Comparison of ENCODE assay signal across 1 cellular context in the genomic region with DNA sequence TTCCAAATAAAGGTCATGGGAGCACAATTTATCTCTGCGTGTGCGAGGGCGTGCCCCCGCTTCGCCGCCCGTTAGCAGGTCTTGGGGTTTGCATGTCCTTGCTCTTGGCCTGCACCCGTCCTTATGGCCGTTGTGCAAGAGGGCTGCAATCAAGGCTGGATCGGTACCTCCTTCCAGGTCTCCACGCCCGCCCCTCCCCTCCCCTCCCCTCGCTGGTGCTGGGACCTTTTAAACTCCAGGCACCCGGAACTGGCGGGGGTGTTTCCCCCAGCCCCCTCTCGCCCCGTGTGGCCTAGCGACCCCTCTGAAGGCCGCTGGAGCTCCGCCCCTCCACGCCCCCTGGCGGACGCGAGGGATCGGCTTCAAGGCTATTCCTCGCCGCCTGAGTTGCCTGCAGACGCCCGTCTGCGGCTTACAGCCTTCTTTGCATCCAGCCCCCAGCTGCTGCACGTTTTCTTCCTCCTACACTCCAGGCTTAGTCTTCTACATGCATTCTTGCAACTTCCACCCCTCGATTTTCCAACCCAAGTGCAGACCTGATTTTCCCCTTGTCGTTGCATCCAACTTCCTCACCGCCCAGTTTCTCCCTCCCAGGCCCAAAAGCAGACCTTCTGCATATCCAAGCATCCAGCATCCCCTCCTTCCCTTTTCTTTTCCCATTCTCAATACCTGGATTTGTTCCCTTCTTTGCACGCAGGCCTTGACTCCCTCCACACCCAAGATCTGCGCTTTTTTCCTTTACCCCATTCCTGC.
A peak's percentile ranks its signal among the peaks of the same experiment; 100 is the strongest.
TF ChIP-seq lines count a peak whose summit lies in the region.

No MANE protein-coding gene starts in this region.

TF ChIP-seq in HepG2, 621 proteins besides CTCF, POLR2A, EP300 and RAD21 (continued from another document and continues in another):
- TF ChIP-seq GMEB1 (CRISPR knock-in tag; IDR thresholded peaks at IDR 0.05; ENCODE audit: borderline replicate concordance) (0 out of 2 replicates have a peak, but pooled peaks have one; percentile 53), DPF2 (CRISPR knock-in tag; IDR thresholded peaks at IDR 0.05; ENCODE audit: borderline replicate concordance, low read depth) (peak; percentile 65), ZNF407 (CRISPR knock-in tag; IDR thresholded peaks at IDR 0.05; ENCODE audit: not compliant biosample characterization) (no peak), ZSCAN25 (CRISPR knock-in tag; IDR thresholded peaks at IDR 0.05) (peak; percentile 90), ZNF674 (CRISPR knock-in tag; IDR thresholded peaks at IDR 0.05; ENCODE audit: low read depth) (no peak), FOSL1 (CRISPR knock-in tag; IDR thresholded peaks at IDR 0.05; ENCODE audit: borderline replicate concordance) (peak; percentile 32; the same call in 1 of the 2 replicates), CAMTA2 (CRISPR knock-in tag; IDR thresholded peaks at IDR 0.05; ENCODE audit: borderline replicate concordance) (0 out of 2 replicates have a peak, but pooled peaks have one; percentile 52), ZNF615 (CRISPR knock-in tag; IDR thresholded peaks at IDR 0.05; ENCODE audit: borderline replicate concordance) (no peak), MXD4 (CRISPR knock-in tag; IDR thresholded peaks at IDR 0.05) (peak; percentile 69; the same call in 1 of the 2 replicates), POLR2G (IDR thresholded peaks at IDR 0.05; ENCODE audit: low read depth, low read length) (peak; percentile 64), ZNF629 (CRISPR knock-in tag; conservative IDR thresholded peaks at IDR 0.05) (peak; percentile 47), STAT5B (CRISPR knock-in tag; IDR thresholded peaks at IDR 0.05) (no peak), SP5 (CRISPR knock-in tag; IDR thresholded peaks at IDR 0.05; ENCODE audit: borderline replicate concordance, low read depth) (peak; percentile 96), ZNF761 (CRISPR knock-in tag; conservative IDR thresholded peaks at IDR 0.05) (peak; percentile 2; the same call in 1 of the 2 replicates), GLI4 (CRISPR knock-in tag; IDR thresholded peaks at IDR 0.05; ENCODE audit: borderline replicate concordance) (peak; percentile 26; the same call in 1 of the 2 replicates), CEBPG (CRISPR knock-in tag; IDR thresholded peaks at IDR 0.05) (peak; percentile 96), CREM (IDR thresholded peaks at IDR 0.05) (peak; percentile 76; the same call in 1 of the 2 replicates), CREM (CRISPR knock-in tag; IDR thresholded peaks at IDR 0.05) (no peak), AKAP8 (CRISPR knock-in tag; IDR thresholded peaks at IDR 0.05) (0 out of 2 replicates have a peak, but pooled peaks have one; percentile 63), NFKBIZ (CRISPR knock-in tag; IDR thresholded peaks at IDR 0.05) (peak; percentile 68; the same call in 1 of the 2 replicates), NRL (CRISPR knock-in tag; IDR thresholded peaks at IDR 0.05; ENCODE audit: borderline replicate concordance) (peak; percentile 32; the same call in 1 of the 2 replicates), ZNF441 (CRISPR knock-in tag; IDR thresholded peaks at IDR 0.05; ENCODE audit: borderline replicate concordance) (peak; percentile 51), MLLT10 (CRISPR knock-in tag; IDR thresholded peaks at IDR 0.05) (0 out of 2 replicates have a peak, but pooled peaks have one; percentile 36), NFYC (CRISPR knock-in tag; IDR thresholded peaks at IDR 0.05) (no peak; the same call in 1 of the 2 replicates), HIVEP1 (CRISPR knock-in tag; IDR thresholded peaks at IDR 0.05) (peak; percentile 88), RORA (CRISPR knock-in tag; IDR thresholded peaks at IDR 0.05) (no peak), NONO (IDR thresholded peaks at IDR 0.05) (no peak), NONO (CRISPR knock-in tag; conservative IDR thresholded peaks at IDR 0.05) (peak; percentile 98), ZNF703 (CRISPR knock-in tag; IDR thresholded peaks at IDR 0.05; ENCODE audit: borderline replicate concordance) (peak; percentile 86; the same call in 1 of the 2 replicates), ARNT2 (CRISPR knock-in tag; IDR thresholded peaks at IDR 0.05; ENCODE audit: low read depth) (peak; percentile 90), RARG (CRISPR knock-in tag; IDR thresholded peaks at IDR 0.05; ENCODE audit: low read depth) (no peak), ZNF546 (CRISPR knock-in tag; conservative IDR thresholded peaks at IDR 0.05) (0 out of 2 replicates have a peak, but pooled peaks have one; percentile 25), SP140L (CRISPR knock-in tag; IDR thresholded peaks at IDR 0.05; ENCODE audit: borderline replicate concordance) (no peak; the same call in 1 of the 2 replicates), MBNL3 (CRISPR knock-in tag; conservative IDR thresholded peaks at IDR 0.05) (no peak), ZNF563 (CRISPR knock-in tag; IDR thresholded peaks at IDR 0.05) (peak; percentile 68; the same call in 1 of the 2 replicates), GLMP (CRISPR knock-in tag; IDR thresholded peaks at IDR 0.05; ENCODE audit: borderline replicate concordance) (no peak), SIX1 (CRISPR knock-in tag; IDR thresholded peaks at IDR 0.05; ENCODE audit: borderline replicate concordance) (peak; percentile 8; the same call in 1 of the 2 replicates)
- TF ChIP-seq, protein P1, sequence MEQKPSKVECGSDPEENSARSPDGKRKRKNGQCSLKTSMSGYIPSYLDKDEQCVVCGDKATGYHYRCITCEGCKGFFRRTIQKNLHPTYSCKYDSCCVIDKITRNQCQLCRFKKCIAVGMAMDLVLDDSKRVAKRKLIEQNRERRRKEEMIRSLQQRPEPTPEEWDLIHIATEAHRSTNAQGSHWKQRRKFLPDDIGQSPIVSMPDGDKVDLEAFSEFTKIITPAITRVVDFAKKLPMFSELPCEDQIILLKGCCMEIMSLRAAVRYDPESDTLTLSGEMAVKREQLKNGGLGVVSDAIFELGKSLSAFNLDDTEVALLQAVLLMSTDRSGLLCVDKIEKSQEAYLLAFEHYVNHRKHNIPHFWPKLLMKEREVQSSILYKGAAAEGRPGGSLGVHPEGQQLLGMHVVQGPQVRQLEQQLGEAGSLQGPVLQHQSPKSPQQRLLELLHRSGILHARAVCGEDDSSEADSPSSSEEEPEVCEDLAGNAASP (CRISPR knock-in tag; IDR thresholded peaks at IDR 0.05; ENCODE audit: borderline replicate concordance), result peak; percentile 88; the same call in 1 of the 2 replicates
- TF ChIP-seq, protein P2, sequence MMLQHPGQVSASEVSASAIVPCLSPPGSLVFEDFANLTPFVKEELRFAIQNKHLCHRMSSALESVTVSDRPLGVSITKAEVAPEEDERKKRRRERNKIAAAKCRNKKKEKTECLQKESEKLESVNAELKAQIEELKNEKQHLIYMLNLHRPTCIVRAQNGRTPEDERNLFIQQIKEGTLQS (CRISPR knock-in tag; IDR thresholded peaks at IDR 0.05), result no peak
- TF ChIP-seq, protein P3, sequence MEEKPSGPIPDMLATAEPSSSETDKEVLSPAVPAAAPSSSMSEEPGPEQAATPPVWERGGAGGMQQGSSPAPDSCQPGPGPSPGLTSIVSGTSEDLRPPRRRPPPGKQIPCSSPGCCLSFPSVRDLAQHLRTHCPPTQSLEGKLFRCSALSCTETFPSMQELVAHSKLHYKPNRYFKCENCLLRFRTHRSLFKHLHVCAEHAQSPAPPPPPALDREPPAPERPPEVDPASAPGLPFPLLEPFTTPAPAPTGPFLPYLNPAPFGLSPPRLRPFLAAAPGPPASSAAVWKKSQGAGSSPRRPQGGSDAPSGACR (CRISPR knock-in tag; IDR thresholded peaks at IDR 0.05), result peak; percentile 96
- TF ChIP-seq, protein P4, sequence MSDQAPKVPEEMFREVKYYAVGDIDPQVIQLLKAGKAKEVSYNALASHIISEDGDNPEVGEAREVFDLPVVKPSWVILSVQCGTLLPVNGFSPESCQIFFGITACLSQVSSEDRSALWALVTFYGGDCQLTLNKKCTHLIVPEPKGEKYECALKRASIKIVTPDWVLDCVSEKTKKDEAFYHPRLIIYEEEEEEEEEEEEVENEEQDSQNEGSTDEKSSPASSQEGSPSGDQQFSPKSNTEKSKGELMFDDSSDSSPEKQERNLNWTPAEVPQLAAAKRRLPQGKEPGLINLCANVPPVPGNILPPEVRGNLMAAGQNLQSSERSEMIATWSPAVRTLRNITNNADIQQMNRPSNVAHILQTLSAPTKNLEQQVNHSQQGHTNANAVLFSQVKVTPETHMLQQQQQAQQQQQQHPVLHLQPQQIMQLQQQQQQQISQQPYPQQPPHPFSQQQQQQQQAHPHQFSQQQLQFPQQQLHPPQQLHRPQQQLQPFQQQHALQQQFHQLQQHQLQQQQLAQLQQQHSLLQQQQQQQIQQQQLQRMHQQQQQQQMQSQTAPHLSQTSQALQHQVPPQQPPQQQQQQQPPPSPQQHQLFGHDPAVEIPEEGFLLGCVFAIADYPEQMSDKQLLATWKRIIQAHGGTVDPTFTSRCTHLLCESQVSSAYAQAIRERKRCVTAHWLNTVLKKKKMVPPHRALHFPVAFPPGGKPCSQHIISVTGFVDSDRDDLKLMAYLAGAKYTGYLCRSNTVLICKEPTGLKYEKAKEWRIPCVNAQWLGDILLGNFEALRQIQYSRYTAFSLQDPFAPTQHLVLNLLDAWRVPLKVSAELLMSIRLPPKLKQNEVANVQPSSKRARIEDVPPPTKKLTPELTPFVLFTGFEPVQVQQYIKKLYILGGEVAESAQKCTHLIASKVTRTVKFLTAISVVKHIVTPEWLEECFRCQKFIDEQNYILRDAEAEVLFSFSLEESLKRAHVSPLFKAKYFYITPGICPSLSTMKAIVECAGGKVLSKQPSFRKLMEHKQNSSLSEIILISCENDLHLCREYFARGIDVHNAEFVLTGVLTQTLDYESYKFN (CRISPR knock-in tag; conservative IDR thresholded peaks at IDR 0.05), result peak; percentile 95
